ENCODE assay signal across 2 cellular contexts in the genomic region with DNA sequence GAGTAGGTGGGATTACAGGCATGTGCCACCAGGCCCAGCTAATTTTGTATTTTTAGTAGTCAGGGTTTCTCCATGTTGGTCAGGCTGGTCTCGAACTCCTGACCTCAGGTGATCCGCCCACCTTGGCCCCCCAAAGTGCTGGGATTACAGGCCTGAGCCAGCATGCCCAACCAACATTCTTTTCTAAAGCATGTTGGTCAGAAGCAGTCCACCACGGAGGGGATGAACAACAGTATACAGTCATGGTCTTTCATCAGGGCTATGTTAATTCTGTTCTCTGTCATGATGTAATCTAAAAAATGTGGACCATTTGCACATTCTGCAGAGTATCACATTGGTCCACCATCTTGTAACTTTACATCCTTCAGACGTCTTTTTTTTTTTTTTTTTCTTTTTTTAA.
TF ChIP-seq lines count a peak whose summit lies in the region.

No MANE protein-coding gene starts in this region.

TF ChIP-seq in GM23338, 12 proteins besides CTCF, POLR2A, EP300 and RAD21 (continues in another document):
- TF ChIP-seq EZH2phosphoT487 (IDR thresholded peaks at IDR 0.05; ENCODE audit: unreplicated experiment) (no peak), EZH2 (IDR thresholded peaks at IDR 0.05; ENCODE audit: low read depth, unreplicated experiment) (no peak), ZNF331 (CRISPR knock-in tag; IDR thresholded peaks at IDR 0.05; ENCODE audit: low read depth) (no peak), JUNB (IDR thresholded peaks at IDR 0.05; ENCODE audit: unreplicated experiment) (no peak), NANOG (IDR thresholded peaks at IDR 0.05; ENCODE audit: borderline replicate concordance) (no peak), POLR2AphosphoS5 (IDR thresholded peaks at IDR 0.05; ENCODE audit: low read depth) (no peak), STAT1 (IDR thresholded peaks at IDR 0.05; ENCODE audit: unreplicated experiment) (no peak)
- TF ChIP-seq, protein P1, sequence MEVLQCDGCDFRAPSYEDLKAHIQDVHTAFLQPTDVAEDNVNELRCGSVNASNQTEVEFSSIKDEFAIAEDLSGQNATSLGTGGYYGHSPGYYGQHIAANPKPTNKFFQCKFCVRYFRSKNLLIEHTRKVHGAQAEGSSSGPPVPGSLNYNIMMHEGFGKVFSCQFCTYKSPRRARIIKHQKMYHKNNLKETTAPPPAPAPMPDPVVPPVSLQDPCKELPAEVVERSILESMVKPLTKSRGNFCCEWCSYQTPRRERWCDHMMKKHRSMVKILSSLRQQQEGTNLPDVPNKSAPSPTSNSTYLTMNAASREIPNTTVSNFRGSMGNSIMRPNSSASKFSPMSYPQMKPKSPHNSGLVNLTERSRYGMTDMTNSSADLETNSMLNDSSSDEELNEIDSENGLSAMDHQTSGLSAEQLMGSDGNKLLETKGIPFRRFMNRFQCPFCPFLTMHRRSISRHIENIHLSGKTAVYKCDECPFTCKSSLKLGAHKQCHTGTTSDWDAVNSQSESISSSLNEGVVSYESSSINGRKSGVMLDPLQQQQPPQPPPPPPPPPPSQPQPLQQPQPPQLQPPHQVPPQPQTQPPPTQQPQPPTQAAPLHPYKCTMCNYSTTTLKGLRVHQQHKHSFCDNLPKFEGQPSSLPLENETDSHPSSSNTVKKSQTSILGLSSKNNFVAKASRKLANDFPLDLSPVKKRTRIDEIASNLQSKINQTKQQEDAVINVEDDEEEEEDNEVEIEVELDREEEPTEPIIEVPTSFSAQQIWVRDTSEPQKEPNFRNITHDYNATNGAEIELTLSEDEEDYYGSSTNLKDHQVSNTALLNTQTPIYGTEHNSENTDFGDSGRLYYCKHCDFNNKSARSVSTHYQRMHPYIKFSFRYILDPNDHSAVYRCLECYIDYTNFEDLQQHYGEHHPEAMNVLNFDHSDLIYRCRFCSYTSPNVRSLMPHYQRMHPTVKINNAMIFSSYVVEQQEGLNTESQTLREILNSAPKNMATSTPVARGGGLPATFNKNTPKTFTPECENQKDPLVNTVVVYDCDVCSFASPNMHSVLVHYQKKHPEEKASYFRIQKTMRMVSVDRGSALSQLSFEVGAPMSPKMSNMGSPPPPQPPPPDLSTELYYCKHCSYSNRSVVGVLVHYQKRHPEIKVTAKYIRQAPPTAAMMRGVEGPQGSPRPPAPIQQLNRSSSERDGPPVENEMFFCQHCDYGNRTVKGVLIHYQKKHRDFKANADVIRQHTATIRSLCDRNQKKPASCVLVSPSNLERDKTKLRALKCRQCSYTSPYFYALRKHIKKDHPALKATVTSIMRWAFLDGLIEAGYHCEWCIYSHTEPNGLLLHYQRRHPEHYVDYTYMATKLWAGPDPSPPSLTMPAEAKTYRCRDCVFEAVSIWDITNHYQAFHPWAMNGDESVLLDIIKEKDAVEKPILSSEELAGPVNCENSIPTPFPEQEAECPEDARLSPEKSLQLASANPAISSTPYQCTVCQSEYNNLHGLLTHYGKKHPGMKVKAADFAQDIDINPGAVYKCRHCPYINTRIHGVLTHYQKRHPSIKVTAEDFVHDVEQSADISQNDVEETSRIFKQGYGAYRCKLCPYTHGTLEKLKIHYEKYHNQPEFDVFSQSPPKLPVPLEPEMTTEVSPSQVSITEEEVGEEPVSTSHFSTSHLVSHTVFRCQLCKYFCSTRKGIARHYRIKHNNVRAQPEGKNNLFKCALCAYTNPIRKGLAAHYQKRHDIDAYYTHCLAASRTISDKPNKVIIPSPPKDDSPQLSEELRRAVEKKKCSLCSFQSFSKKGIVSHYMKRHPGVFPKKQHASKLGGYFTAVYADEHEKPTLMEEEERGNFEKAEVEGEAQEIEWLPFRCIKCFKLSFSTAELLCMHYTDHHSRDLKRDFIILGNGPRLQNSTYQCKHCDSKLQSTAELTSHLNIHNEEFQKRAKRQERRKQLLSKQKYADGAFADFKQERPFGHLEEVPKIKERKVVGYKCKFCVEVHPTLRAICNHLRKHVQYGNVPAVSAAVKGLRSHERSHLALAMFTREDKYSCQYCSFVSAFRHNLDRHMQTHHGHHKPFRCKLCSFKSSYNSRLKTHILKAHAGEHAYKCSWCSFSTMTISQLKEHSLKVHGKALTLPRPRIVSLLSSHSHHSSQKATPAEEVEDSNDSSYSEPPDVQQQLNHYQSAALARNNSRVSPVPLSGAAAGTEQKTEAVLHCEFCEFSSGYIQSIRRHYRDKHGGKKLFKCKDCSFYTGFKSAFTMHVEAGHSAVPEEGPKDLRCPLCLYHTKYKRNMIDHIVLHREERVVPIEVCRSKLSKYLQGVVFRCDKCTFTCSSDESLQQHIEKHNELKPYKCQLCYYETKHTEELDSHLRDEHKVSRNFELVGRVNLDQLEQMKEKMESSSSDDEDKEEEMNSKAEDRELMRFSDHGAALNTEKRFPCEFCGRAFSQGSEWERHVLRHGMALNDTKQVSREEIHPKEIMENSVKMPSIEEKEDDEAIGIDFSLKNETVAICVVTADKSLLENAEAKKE (CRISPR knock-in tag; IDR thresholded peaks at IDR 0.05), result no peak
- TF ChIP-seq, protein P2, sequence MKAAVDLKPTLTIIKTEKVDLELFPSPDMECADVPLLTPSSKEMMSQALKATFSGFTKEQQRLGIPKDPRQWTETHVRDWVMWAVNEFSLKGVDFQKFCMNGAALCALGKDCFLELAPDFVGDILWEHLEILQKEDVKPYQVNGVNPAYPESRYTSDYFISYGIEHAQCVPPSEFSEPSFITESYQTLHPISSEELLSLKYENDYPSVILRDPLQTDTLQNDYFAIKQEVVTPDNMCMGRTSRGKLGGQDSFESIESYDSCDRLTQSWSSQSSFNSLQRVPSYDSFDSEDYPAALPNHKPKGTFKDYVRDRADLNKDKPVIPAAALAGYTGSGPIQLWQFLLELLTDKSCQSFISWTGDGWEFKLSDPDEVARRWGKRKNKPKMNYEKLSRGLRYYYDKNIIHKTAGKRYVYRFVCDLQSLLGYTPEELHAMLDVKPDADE (IDR thresholded peaks at IDR 0.05), result no peak
- TF ChIP-seq, protein P3, sequence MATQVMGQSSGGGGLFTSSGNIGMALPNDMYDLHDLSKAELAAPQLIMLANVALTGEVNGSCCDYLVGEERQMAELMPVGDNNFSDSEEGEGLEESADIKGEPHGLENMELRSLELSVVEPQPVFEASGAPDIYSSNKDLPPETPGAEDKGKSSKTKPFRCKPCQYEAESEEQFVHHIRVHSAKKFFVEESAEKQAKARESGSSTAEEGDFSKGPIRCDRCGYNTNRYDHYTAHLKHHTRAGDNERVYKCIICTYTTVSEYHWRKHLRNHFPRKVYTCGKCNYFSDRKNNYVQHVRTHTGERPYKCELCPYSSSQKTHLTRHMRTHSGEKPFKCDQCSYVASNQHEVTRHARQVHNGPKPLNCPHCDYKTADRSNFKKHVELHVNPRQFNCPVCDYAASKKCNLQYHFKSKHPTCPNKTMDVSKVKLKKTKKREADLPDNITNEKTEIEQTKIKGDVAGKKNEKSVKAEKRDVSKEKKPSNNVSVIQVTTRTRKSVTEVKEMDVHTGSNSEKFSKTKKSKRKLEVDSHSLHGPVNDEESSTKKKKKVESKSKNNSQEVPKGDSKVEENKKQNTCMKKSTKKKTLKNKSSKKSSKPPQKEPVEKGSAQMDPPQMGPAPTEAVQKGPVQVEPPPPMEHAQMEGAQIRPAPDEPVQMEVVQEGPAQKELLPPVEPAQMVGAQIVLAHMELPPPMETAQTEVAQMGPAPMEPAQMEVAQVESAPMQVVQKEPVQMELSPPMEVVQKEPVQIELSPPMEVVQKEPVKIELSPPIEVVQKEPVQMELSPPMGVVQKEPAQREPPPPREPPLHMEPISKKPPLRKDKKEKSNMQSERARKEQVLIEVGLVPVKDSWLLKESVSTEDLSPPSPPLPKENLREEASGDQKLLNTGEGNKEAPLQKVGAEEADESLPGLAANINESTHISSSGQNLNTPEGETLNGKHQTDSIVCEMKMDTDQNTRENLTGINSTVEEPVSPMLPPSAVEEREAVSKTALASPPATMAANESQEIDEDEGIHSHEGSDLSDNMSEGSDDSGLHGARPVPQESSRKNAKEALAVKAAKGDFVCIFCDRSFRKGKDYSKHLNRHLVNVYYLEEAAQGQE (IDR thresholded peaks at IDR 0.05; ENCODE audit: unreplicated experiment), result no peak

TF ChIP-seq in HepG2, 621 proteins besides CTCF, POLR2A, EP300 and RAD21:
- TF ChIP-seq ZNF83 (CRISPR knock-in tag; IDR thresholded peaks at IDR 0.05; ENCODE audit: borderline replicate concordance) (no peak), WIZ (CRISPR knock-in tag; IDR thresholded peaks at IDR 0.05) (no peak), RCOR2 (CRISPR knock-in tag; IDR thresholded peaks at IDR 0.05) (no peak), HMG20B (CRISPR knock-in tag; conservative IDR thresholded peaks at IDR 0.05) (no peak), SMAD3 (CRISPR knock-in tag; IDR thresholded peaks at IDR 0.05) (no peak), KDM4B (CRISPR knock-in tag; IDR thresholded peaks at IDR 0.05) (no peak), CCDC6 (CRISPR knock-in tag; IDR thresholded peaks at IDR 0.05) (no peak), RFX5 (IDR thresholded peaks at IDR 0.05; ENCODE audit: low read depth, low read length) (no peak), MAFF (IDR thresholded peaks at IDR 0.05; ENCODE audit: low read depth, low read length) (no peak), TCF7L2 (IDR thresholded peaks at IDR 0.05; ENCODE audit: low read depth, low read length) (no peak), MAFK (conservative IDR thresholded peaks at IDR 0.05 in 1 of 2, IDR thresholded peaks at IDR 0.05 in 1 of 2; ENCODE audit: low read length in 2 of 2) (no peak), PHB2 (IDR thresholded peaks at IDR 0.05; ENCODE audit: partially characterized antibody) (no peak), JDP2 (CRISPR knock-in tag; IDR thresholded peaks at IDR 0.05; ENCODE audit: borderline replicate concordance) (no peak), ZFP1 (CRISPR knock-in tag; IDR thresholded peaks at IDR 0.05) (no peak)
- TF ChIP-seq, protein P4, sequence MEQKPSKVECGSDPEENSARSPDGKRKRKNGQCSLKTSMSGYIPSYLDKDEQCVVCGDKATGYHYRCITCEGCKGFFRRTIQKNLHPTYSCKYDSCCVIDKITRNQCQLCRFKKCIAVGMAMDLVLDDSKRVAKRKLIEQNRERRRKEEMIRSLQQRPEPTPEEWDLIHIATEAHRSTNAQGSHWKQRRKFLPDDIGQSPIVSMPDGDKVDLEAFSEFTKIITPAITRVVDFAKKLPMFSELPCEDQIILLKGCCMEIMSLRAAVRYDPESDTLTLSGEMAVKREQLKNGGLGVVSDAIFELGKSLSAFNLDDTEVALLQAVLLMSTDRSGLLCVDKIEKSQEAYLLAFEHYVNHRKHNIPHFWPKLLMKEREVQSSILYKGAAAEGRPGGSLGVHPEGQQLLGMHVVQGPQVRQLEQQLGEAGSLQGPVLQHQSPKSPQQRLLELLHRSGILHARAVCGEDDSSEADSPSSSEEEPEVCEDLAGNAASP (CRISPR knock-in tag; IDR thresholded peaks at IDR 0.05; ENCODE audit: borderline replicate concordance), result no peak
- TF ChIP-seq, protein P5, sequence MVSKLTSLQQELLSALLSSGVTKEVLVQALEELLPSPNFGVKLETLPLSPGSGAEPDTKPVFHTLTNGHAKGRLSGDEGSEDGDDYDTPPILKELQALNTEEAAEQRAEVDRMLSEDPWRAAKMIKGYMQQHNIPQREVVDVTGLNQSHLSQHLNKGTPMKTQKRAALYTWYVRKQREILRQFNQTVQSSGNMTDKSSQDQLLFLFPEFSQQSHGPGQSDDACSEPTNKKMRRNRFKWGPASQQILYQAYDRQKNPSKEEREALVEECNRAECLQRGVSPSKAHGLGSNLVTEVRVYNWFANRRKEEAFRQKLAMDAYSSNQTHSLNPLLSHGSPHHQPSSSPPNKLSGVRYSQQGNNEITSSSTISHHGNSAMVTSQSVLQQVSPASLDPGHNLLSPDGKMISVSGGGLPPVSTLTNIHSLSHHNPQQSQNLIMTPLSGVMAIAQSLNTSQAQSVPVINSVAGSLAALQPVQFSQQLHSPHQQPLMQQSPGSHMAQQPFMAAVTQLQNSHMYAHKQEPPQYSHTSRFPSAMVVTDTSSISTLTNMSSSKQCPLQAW (CRISPR knock-in tag; IDR thresholded peaks at IDR 0.05), result no peak
- TF ChIP-seq, protein P6, sequence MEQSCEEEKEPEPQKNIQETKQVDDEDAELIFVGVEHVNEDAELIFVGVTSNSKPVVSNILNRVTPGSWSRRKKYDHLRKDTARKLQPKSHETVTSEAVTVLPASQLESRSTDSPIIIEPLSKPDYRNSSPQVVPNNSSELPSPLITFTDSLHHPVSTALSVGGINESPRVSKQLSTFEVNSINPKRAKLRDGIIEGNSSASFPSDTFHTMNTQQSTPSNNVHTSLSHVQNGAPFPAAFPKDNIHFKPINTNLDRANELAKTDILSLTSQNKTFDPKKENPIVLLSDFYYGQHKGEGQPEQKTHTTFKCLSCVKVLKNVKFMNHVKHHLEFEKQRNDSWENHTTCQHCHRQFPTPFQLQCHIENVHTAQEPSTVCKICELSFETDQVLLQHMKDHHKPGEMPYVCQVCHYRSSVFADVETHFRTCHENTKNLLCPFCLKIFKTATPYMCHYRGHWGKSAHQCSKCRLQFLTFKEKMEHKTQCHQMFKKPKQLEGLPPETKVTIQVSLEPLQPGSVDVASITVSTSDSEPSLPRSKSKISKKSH (CRISPR knock-in tag; IDR thresholded peaks at IDR 0.05; ENCODE audit: borderline replicate concordance), result no peak
- TF ChIP-seq, protein P7, sequence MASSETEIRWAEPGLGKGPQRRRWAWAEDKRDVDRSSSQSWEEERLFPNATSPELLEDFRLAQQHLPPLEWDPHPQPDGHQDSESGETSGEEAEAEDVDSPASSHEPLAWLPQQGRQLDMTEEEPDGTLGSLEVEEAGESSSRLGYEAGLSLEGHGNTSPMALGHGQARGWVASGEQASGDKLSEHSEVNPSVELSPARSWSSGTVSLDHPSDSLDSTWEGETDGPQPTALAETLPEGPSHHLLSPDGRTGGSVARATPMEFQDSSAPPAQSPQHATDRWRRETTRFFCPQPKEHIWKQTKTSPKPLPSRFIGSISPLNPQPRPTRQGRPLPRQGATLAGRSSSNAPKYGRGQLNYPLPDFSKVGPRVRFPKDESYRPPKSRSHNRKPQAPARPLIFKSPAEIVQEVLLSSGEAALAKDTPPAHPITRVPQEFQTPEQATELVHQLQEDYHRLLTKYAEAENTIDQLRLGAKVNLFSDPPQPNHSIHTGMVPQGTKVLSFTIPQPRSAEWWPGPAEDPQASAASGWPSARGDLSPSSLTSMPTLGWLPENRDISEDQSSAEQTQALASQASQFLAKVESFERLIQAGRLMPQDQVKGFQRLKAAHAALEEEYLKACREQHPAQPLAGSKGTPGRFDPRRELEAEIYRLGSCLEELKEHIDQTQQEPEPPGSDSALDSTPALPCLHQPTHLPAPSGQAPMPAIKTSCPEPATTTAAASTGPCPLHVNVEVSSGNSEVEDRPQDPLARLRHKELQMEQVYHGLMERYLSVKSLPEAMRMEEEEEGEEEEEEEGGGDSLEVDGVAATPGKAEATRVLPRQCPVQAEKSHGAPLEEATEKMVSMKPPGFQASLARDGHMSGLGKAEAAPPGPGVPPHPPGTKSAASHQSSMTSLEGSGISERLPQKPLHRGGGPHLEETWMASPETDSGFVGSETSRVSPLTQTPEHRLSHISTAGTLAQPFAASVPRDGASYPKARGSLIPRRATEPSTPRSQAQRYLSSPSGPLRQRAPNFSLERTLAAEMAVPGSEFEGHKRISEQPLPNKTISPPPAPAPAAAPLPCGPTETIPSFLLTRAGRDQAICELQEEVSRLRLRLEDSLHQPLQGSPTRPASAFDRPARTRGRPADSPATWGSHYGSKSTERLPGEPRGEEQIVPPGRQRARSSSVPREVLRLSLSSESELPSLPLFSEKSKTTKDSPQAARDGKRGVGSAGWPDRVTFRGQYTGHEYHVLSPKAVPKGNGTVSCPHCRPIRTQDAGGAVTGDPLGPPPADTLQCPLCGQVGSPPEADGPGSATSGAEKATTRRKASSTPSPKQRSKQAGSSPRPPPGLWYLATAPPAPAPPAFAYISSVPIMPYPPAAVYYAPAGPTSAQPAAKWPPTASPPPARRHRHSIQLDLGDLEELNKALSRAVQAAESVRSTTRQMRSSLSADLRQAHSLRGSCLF (CRISPR knock-in tag; IDR thresholded peaks at IDR 0.05; ENCODE audit: borderline replicate concordance), result no peak
